In the genomic region with DNA sequence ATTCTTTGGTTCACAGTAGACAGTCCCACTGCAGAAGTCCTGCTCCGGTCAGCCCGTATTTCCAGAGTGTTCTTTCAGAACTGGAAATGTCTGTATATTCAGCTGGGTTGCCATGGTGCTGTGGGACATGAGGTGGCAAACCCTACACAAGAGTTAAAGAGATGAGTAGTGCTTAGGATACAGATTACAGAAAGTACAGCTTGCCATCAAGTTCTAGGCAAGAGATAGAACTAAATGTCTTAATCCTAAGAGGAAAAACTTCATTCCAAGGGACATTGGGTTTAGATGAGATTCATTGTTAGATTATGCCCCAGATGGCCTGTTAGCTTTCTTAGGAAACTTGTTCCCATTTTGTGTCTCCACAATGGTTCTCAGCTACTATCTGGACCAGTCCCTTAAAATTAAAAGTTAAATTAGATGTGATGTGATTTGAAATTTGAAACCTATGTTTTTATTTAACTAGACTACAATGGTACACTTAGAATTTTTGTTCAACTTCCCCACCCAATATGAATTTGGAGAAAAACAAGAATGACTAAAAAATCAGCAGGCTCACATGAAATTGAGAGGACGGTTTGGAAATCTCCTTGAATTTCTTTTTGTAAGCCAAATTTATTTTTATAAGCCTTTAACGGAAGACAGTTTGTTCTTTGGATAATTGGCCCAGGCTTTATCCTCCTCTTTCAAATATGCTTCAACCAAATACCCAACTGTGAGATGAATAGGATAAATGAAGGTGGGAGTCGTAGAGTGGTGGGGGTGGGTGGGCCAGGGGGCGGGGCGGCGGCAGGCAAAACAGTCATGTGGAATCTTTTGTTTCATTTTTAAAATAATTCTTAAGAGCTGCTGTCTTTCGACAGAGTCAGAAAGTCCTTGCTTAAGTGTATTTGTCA, we compare ENCODE assay signal across 12 cellular contexts.
DNase-seq lines count a peak whose midpoint lies in the region; ATAC-seq and TF ChIP-seq lines count a peak whose summit lies in the region.
"Had no signal": no experiment of that assay in that cellular context is flagged by ENCODE, and none has a peak within 500 bp of the region (broad histone marks: within the 10 kb centered on the region; RNA-seq: fewer than 3 reads in every experiment).

No MANE protein-coding gene starts in this region.

- DNase-seq in LHCN-M2 (ENCODE audit: low read depth) (peak; percentile 75), endodermal cell (no peak), medulla oblongata (ENCODE audit: extremely low spot score) (peak; percentile 52), testis (no peak), HPDE6-E6E7 (ENCODE audit: extremely low spot score) (no peak), SHP77 (lab: John Stamatoyannopoulos, UW) (no peak), GOT3 (lab: John Stamatoyannopoulos, UW) (no peak)
- DNase-seq: glutamatergic neuron; mucosa of descending colon; NCI-H1436 treated with DMSO at 0.1 percent for 48 hours; stimulated activated naive B cell treated with anti-CD40 and anti-IgM and Interleukin-4, amounts not matched to agents 10 μg/mL and 1 μg/mL and 100 μg/mL, for 72 hours had no signal

- no peak overlapping the region for H3K9ac ChIP-seq in endodermal cell (ENCODE audit: extremely low read depth, low read length, poor library complexity, severe bottlenecking)

- TF ChIP-seq POLR2A in testis (IDR thresholded peaks at IDR 0.05) = no peak

- H3K4me1 Mint-ChIP-seq in endodermal cell = peaks cover 47% of the 10 kb centered on the region

- no peak overlapping the region for H3K27ac Mint-ChIP-seq in endodermal cell
- H3K27ac Mint-ChIP-seq: stimulated activated naive B cell treated with anti-CD40 and anti-IgM and Interleukin-4, amounts not matched to agents 10 μg/mL and 1 μg/mL and 100 μg/mL, for 72 hours had no signal

- H3K4me3 Mint-ChIP-seq in endodermal cell = no peak overlapping the region
- H3K4me3 Mint-ChIP-seq: stimulated activated naive B cell treated with anti-CD40 and anti-IgM and Interleukin-4, amounts not matched to agents 10 μg/mL and 1 μg/mL and 100 μg/mL, for 72 hours had no signal

- no peaks in the 10 kb centered on the region for H3K27me3 Mint-ChIP-seq in endodermal cell (ENCODE audit: insufficient read depth)

- intact Hi-C loops in testis (cut with DNase I; ENCODE audit: low total_unique reads) = no loop called here

- no peaks in the 10 kb centered on the region for H3K36me3 Mint-ChIP-seq in endodermal cell (ENCODE audit: low read depth)
- H3K36me3 Mint-ChIP-seq: stimulated activated naive B cell treated with anti-CD40 and anti-IgM and Interleukin-4, amounts not matched to agents 10 μg/mL and 1 μg/mL and 100 μg/mL, for 72 hours had no signal

- H3K27ac ChIP-seq in endodermal cell (ENCODE audit: low read depth, low read length) (peak overlapping the region; percentile 26), testis (peak overlapping the region; percentile 27 to 76)

- H3K36me3 ChIP-seq in endodermal cell (ENCODE audit: control insufficient read depth, insufficient read depth, low read length) = no peaks in the 10 kb centered on the region
- no peaks in the 10 kb centered on the region for H3K36me3 ChIP-seq in testis (ENCODE audit: low read depth, missing control alignments)

- no peaks in the 10 kb centered on the region for H3K27me3 ChIP-seq in endodermal cell (ENCODE audit: control insufficient read depth, insufficient read depth, low read length, poor library complexity, severe bottlenecking)
- H3K27me3 ChIP-seq in testis = no peaks in the 10 kb centered on the region

- H3K4me3 ChIP-seq in endodermal cell (ENCODE audit: low read length) (no peak overlapping the region), testis (no peak overlapping the region)
- H3K4me3 ChIP-seq: mucosa of descending colon had no signal

- no peak for TF ChIP-seq CTCF in endodermal cell (conservative IDR thresholded peaks at IDR 0.05)
- TF ChIP-seq CTCF in testis (IDR thresholded peaks at IDR 0.05) = no peak

- WGBS in endodermal cell (ENCODE audit: insufficient coverage in 1 of 2, insufficient read length in 1 of 2), 2 experiments = 74 to 86% methylated on average over 1 to 8 of the region's 9 CpGs
- WGBS in testis, 2 donors = 38 to 54% methylated on average over 9 of the region's 9 CpGs

- no peak for ATAC-seq in HG02571 (IDR thresholded peaks at IDR 0.05; ENCODE audit: unreplicated experiment)
- ATAC-seq: mucosa of descending colon; stimulated activated naive B cell treated with anti-CD40 and anti-IgM and Interleukin-4, amounts not matched to agents 10 μg/mL and 1 μg/mL and 100 μg/mL, for 72 hours had no signal

- no peaks in the 10 kb centered on the region for H3K9me3 ChIP-seq in endodermal cell (ENCODE audit: control insufficient read depth, low read length)
- no peaks in the 10 kb centered on the region for H3K9me3 ChIP-seq in testis
- H3K9me3 ChIP-seq: mucosa of descending colon had no signal

- no peaks in the 10 kb centered on the region for H3K9me3 Mint-ChIP-seq in endodermal cell

- H3K4me1 ChIP-seq in endodermal cell (ENCODE audit: control insufficient read depth, insufficient read depth, low read length) = peaks cover 6% of the 10 kb centered on the region
- peaks cover 4% of the 10 kb centered on the region for H3K4me1 ChIP-seq in testis

Comparison
In these comparisons a context has a peak if more than half of its experiments do, and no peak if none do; other contexts are left out.
1. DNase-seq: peak in LHCN-M2 (single experiment) and medulla oblongata (single experiment); none in endodermal cell (single experiment), testis (single experiment), HPDE6-E6E7 (single experiment), SHP77 (0 of 2) and GOT3 (single experiment).